ENCODE assay signal across 10 cellular contexts in the genomic region with DNA sequence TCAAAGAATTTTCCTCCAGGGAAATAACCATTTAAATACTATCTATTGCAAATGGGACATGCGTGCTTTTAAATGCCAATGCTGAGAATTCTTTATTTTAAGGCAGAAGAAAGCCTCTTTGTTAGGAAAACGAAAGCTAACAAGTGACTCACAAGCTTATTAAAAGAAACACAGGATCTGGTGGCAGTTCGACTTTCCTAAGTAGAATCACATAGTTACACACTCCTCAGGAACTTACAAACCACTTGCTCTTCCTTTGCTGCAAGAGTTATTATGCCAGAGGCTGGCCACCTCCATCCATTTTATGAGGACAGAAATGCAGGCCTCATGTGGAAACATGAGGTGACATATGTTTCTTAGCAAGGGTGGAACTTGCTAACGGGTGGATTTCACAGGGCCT.
DNase-seq lines count a peak whose midpoint lies in the region; ATAC-seq and TF ChIP-seq lines count a peak whose summit lies in the region.
"Had no signal": no experiment of that assay in that cellular context is flagged by ENCODE, and none has a peak within 500 bp of the region (broad histone marks: within the 10 kb centered on the region; RNA-seq: fewer than 3 reads in every experiment).

No MANE protein-coding gene starts in this region.

- TF ChIP-seq CTCF in fibroblast of mammary gland (conservative IDR thresholded peaks at IDR 0.05; ENCODE audit: control insufficient read depth, insufficient read depth, low read depth, low read length) = no peak

- H3K27ac ChIP-seq in GM23248 (peak overlapping the region; percentile 88), SJSA1 (peak overlapping the region; percentile 25)

- no peaks in the 10 kb centered on the region for H3K9me2 ChIP-seq in GM23248 (ENCODE audit: insufficient read depth)

- DNase-seq in GM23248 (peak; percentile 93), SJSA1 (ENCODE audit: low read depth in 1 of 2, low spot score in 2 of 2) (peak in 1 of 2 experiments; percentile 42), fibroblast of mammary gland (ENCODE audit: low read depth) (peak; percentile 58), sciatic nerve (ENCODE audit: low spot score) (no peak), GM19238 (ENCODE audit: insufficient read length, low spot score) (no peak)
- DNase-seq: aorta, NCI-H1694 treated with DMSO at 0.1 percent for 48 hours had no signal

- H3K36me3 ChIP-seq in GM23248 (ENCODE audit: low read depth) (no peaks in the 10 kb centered on the region), SJSA1 (no peaks in the 10 kb centered on the region)

- WGBS in GM23248 (ENCODE audit: low coverage in 1 of 2, low lambda C conversion rate in 2 of 2, missing lambda C conversion rate in 2 of 2), 2 experiments = 5 to 9% methylated on average over 4 of the region's 4 CpGs

- no peak overlapping the region for H3K4me3 ChIP-seq in GM23248
- H3K4me3 ChIP-seq in SJSA1 = no peak overlapping the region
- H3K4me3 ChIP-seq in fibroblast of mammary gland (ENCODE audit: control insufficient read depth, low read depth, low read length) = no peak overlapping the region

- peak overlapping the region; percentile 58 for H3K9ac ChIP-seq in GM23248

- intact Hi-C loops in sciatic nerve (cut with DNase I) = loop anchor here (5.0 kb wide), 1 partner anchor 1715 kb away; no protein-coding TSS in a partner anchor

- H3K9me3 ChIP-seq in GM23248 (ENCODE audit: low read depth) (no peaks in the 10 kb centered on the region), SJSA1 (replicated peaks) (no peaks in the 10 kb centered on the region)

- peak overlapping the region; percentile 58 for H2AFZ ChIP-seq in GM23248

- peak overlapping the region; percentile 55 for H3K4me2 ChIP-seq in GM23248 (ENCODE audit: unreplicated experiment)

- H4K20me1 ChIP-seq in GM23248 (ENCODE audit: insufficient read depth) = no peaks in the 10 kb centered on the region

- no peaks in the 10 kb centered on the region for H3K79me2 ChIP-seq in GM23248 (ENCODE audit: insufficient read depth)

- ATAC-seq in sciatic nerve (peak; percentile 51), HG03280 (IDR thresholded peaks at IDR 0.05; ENCODE audit: unreplicated experiment) (no peak), GM21737 (IDR thresholded peaks at IDR 0.05; ENCODE audit: unreplicated experiment) (no peak), HG03097 (IDR thresholded peaks at IDR 0.05; ENCODE audit: low FRiP score, unreplicated experiment) (no peak)

- in situ Hi-C loops in GM23248 (cut with MboI) = no loop called here

- H3K4me1 ChIP-seq in GM23248 (ENCODE audit: insufficient read depth) (peaks cover 16% of the 10 kb centered on the region), SJSA1 (replicated peaks) (peaks cover 13% of the 10 kb centered on the region)

- peaks cover 22% of the 10 kb centered on the region for H3F3A ChIP-seq in GM23248 (ENCODE audit: insufficient read depth)

- H3K27me3 ChIP-seq in GM23248 (replicated peaks; ENCODE audit: insufficient read depth) = no peaks in the 10 kb centered on the region
- 0 out of 2 replicates have a peak, but pooled peaks cover 4% of the 10 kb centered on the region for H3K27me3 ChIP-seq in SJSA1 (replicated peaks)

Comparison
In these comparisons a context has a peak if more than half of its experiments do, and no peak if none do; other contexts are left out.
1. DNase-seq: peak in GM23248 (single experiment) and fibroblast of mammary gland (single experiment); none in sciatic nerve (single experiment) and GM19238 (single experiment).